Comparison of ENCODE assay signal across 1 cellular context in the genomic region with DNA sequence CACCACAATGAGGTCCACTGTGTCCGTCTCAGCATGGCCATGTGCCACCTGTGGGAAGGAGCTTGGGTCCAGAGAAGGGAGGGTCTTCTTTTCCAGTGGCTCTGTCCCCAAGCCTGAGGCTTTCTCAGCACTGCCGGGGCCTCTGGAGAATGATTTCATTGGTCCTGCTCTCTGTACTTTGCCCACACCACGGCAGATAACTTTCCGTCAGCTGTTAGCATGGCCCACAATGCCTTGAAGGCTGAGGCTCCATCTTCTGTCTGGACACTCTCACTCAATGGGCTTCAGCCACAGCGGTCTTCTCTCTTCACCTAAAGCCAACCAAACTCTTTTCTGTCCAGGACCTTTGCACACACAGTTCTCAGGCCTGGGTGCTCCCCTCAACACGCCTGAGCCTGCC.
TF ChIP-seq lines count a peak whose summit lies in the region.

No MANE protein-coding gene starts in this region.

TF ChIP-seq in HepG2, 621 proteins besides CTCF, POLR2A, EP300 and RAD21 (continued from another document):
- 0 out of 2 replicates have a peak, but pooled peaks have one; percentile 17 for TF ChIP-seq THAP9 (CRISPR knock-in tag; IDR thresholded peaks at IDR 0.05; ENCODE audit: borderline replicate concordance)
- no peak for TF ChIP-seq SCMH1 (CRISPR knock-in tag; IDR thresholded peaks at IDR 0.05; ENCODE audit: borderline replicate concordance)
- peak; percentile 34; the same call in 1 of the 2 replicates for TF ChIP-seq NCOA1 (CRISPR knock-in tag; IDR thresholded peaks at IDR 0.05)
